ENCODE assay signal across 9 cellular contexts in the genomic region with DNA sequence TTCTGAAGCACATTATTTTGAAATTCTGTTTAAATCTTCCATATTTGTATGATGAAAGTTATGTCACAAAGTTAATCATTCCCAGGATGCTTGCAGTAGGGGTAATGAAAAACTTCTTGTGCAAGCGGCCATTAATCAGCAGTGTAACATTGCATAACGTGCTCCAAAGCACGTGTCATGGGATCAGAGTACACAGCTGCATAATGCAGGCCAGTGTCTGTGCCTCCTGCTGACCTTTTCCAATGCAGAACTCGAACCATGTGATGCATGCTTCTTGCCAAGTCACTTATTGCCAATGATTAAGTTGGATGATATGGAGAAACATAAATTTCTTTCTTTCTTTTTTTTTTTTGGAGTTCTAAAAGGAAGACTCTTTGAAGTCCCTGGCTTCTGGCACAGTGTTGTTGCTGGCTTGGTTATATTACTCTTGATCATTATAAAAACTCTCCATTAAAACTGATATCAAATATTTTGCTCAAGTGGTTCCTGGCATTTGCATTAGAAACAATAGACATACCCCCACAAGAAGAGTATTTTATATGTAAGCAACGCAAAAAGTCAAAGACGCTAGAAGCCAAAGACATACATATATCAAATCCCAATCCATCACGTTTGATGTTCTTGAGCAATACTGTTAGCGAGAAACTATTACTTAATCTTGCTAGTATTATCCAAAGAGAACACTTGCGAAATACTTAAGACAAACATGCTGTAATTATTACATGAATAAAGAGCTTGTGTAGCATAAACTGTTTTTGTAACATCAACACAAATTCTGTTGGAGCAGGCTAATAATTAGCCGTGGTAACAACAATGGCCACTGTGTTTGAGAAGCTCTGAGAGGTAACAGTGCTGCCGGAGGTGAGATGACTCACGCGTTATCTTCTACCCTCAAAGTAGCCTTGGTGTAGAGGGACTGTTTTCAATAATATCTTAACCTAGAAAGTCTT.
DNase-seq lines count a peak whose midpoint lies in the region; ATAC-seq and TF ChIP-seq lines count a peak whose summit lies in the region.
"Had no signal": no experiment of that assay in that cellular context is flagged by ENCODE, and none has a peak within 500 bp of the region (broad histone marks: within the 10 kb centered on the region; RNA-seq: fewer than 3 reads in every experiment).

No MANE protein-coding gene starts in this region.

- H3K36me3 ChIP-seq in esophagus muscularis mucosa, result no peaks in the 10 kb centered on the region
- no peaks in the 10 kb centered on the region for H3K36me3 ChIP-seq in naive thymus-derived CD4-positive, alpha-beta T cell (ENCODE audit: control insufficient read depth in 2 of 3, insufficient read depth in 3 of 3, low read length in 3 of 3)

- peaks cover 3 to 28% (median 14%) of the 10 kb centered on the region in 11 donors for H3K9me3 Mint-ChIP-seq in naive thymus-derived CD4-positive, alpha-beta T cell
- peaks cover 2% of the 10 kb centered on the region for H3K9me3 Mint-ChIP-seq in glutamatergic neuron (ENCODE audit: unreplicated experiment)

- ATAC-seq in naive thymus-derived CD4-positive, alpha-beta T cell, result peak; percentile 51
- no peak for ATAC-seq in HG02973 (IDR thresholded peaks at IDR 0.05; ENCODE audit: unreplicated experiment)

- peaks cover 0 to 42% (median 5%) of the 10 kb centered on the region in 5 donors for H3K36me3 Mint-ChIP-seq in naive thymus-derived CD4-positive, alpha-beta T cell
- peaks cover 11% of the 10 kb centered on the region for H3K36me3 Mint-ChIP-seq in glutamatergic neuron (ENCODE audit: unreplicated experiment)

- TF ChIP-seq CTCF in esophagus muscularis mucosa (IDR thresholded peaks at IDR 0.05) (no peak), glutamatergic neuron (IDR thresholded peaks at IDR 0.05; ENCODE audit: partially characterized antibody, unreplicated experiment) (no peak)

- no peaks in the 10 kb centered on the region for H3K27me3 Mint-ChIP-seq in naive thymus-derived CD4-positive, alpha-beta T cell
- no peaks in the 10 kb centered on the region for H3K27me3 Mint-ChIP-seq in glutamatergic neuron (ENCODE audit: unreplicated experiment)

- H3K4me1 Mint-ChIP-seq in naive thymus-derived CD4-positive, alpha-beta T cell, result peaks cover 6 to 70% (median 25%) of the 10 kb centered on the region in 7 donors
- peaks cover 1% of the 10 kb centered on the region for H3K4me1 Mint-ChIP-seq in glutamatergic neuron (ENCODE audit: low read depth, unreplicated experiment)

- peaks cover 0 to 6% (median under 1%) of the 10 kb centered on the region in 4 donors for H3K9me3 ChIP-seq in esophagus muscularis mucosa
- H3K9me3 ChIP-seq in naive thymus-derived CD4-positive, alpha-beta T cell (ENCODE audit: control insufficient read depth in 2 of 3, low read length in 3 of 3), result no peaks in the 10 kb centered on the region

- peak overlapping the region; percentile 98 to 100 (median 99) for H3K27ac ChIP-seq in esophagus muscularis mucosa (replicated peaks in 1 of 4)
- no peak overlapping the region for H3K27ac ChIP-seq in naive thymus-derived CD4-positive, alpha-beta T cell (ENCODE audit: low read depth, low read length)

- no peaks in the 10 kb centered on the region for H3K27me3 ChIP-seq in esophagus muscularis mucosa
- H3K27me3 ChIP-seq in naive thymus-derived CD4-positive, alpha-beta T cell (ENCODE audit: control insufficient read depth in 2 of 2, insufficient read depth in 2 of 2, low read length in 2 of 2), result no peaks in the 10 kb centered on the region
- H3K27me3 ChIP-seq: dorsolateral prefrontal cortex had no signal

- TF ChIP-seq EP300 in esophagus muscularis mucosa (IDR thresholded peaks at IDR 0.05), result peak; percentile 97

- POLR2A ChIA-PET in naive thymus-derived CD4-positive, alpha-beta T cell (lab: Charles Lee), result interaction anchor here (0.6 kb wide), 1 partner anchor 1128 kb away, joined by 3 read pairs; the partner anchor contains the start of gene NOL8

- CTCF ChIA-PET in naive thymus-derived CD4-positive, alpha-beta T cell (lab: Charles Lee), result no interaction called here

- DNase-seq in Daoy (ENCODE audit: low read depth) (peak; percentile 63), NOMO-1 (lab: John Stamatoyannopoulos, UW; ENCODE audit: unreplicated experiment in 2 of 2) (peak; percentile 31 to 64), esophagus muscularis mucosa (ENCODE audit: extremely low spot score) (peak; percentile 96), NCI-H187 treated with DMSO at 0.1 percent for 48 hours (lab: John Stamatoyannopoulos, UW) (no peak), NCI-H2171 (lab: John Stamatoyannopoulos, UW) (no peak), glutamatergic neuron (no peak)
- DNase-seq in naive thymus-derived CD4-positive, alpha-beta T cell, result no peak

- intact Hi-C loops in esophagus muscularis mucosa (cut with DNase I), result no loop called here
- intact Hi-C loops in naive thymus-derived CD4-positive, alpha-beta T cell (cut with micrococcal nuclease), result loop anchor here (10.0 kb wide), 2 partner anchors 53 to 283 kb away; no protein-coding TSS in a partner anchor

- no peak overlapping the region for H3K27ac Mint-ChIP-seq in naive thymus-derived CD4-positive, alpha-beta T cell
- no peak overlapping the region for H3K27ac Mint-ChIP-seq in glutamatergic neuron (ENCODE audit: unreplicated experiment)

- 40% methylated on average over 13 of the region's 13 CpGs for WGBS in esophagus muscularis mucosa

- no peak overlapping the region for H3K4me3 ChIP-seq in esophagus muscularis mucosa
- H3K4me3 ChIP-seq in naive thymus-derived CD4-positive, alpha-beta T cell (ENCODE audit: low read length), result no peak overlapping the region
- H3K4me3 ChIP-seq: dorsolateral prefrontal cortex had no signal

- no peak overlapping the region for H3K4me3 Mint-ChIP-seq in naive thymus-derived CD4-positive, alpha-beta T cell
- no peak overlapping the region for H3K4me3 Mint-ChIP-seq in glutamatergic neuron (ENCODE audit: unreplicated experiment)

- peaks cover 42 to 71% (median 60%) of the 10 kb centered on the region in 4 donors for H3K4me1 ChIP-seq in esophagus muscularis mucosa
- peaks cover 15 to 16% of the 10 kb centered on the region in 2 donors for H3K4me1 ChIP-seq in naive thymus-derived CD4-positive, alpha-beta T cell (ENCODE audit: control insufficient read depth in 2 of 2, insufficient read depth in 2 of 2, low read length in 2 of 2)

- TF ChIP-seq POLR2A in esophagus muscularis mucosa (IDR thresholded peaks at IDR 0.05; ENCODE audit: low read depth), result no peak

Comparison
In these comparisons a context has a peak if more than half of its experiments do, and no peak if none do; other contexts are left out.
1. DNase-seq: peak in Daoy (single experiment), NOMO-1 (2 of 2) and esophagus muscularis mucosa (single experiment); none in naive thymus-derived CD4-positive, alpha-beta T cell (0 of 9), NCI-H187 treated with DMSO at 0.1 percent for 48 hours (single experiment), NCI-H2171 (single experiment) and glutamatergic neuron (single experiment).